1 cellular context compared by ENCODE assay signal in genomic region chr13:87827479-87827878, GRCh38.
TF ChIP-seq lines count a peak whose summit lies in the region.

No MANE protein-coding gene starts in this region.

TF ChIP-seq in HepG2, 621 proteins besides CTCF, POLR2A, EP300 and RAD21 (continued from another document):
- TF ChIP-seq ZBTB44 (CRISPR knock-in tag; IDR thresholded peaks at IDR 0.05): no peak
- TF ChIP-seq CBX5 (CRISPR knock-in tag; IDR thresholded peaks at IDR 0.05; ENCODE audit: borderline replicate concordance): no peak
- TF ChIP-seq ZNF138 (CRISPR knock-in tag; IDR thresholded peaks at IDR 0.05; ENCODE audit: low read depth): no peak
- no peak for TF ChIP-seq ZNF484 (CRISPR knock-in tag; IDR thresholded peaks at IDR 0.05; ENCODE audit: borderline replicate concordance, low read depth)
- TF ChIP-seq CHD2 (IDR thresholded peaks at IDR 0.05; ENCODE audit: low read depth, low read length): no peak
- no peak for TF ChIP-seq ZBTB34 (CRISPR knock-in tag; IDR thresholded peaks at IDR 0.05)
- TF ChIP-seq ZMAT3 (CRISPR knock-in tag; conservative IDR thresholded peaks at IDR 0.05): no peak
- no peak for TF ChIP-seq ZBED4 (CRISPR knock-in tag; IDR thresholded peaks at IDR 0.05; ENCODE audit: borderline replicate concordance)
- no peak for TF ChIP-seq HMG20B (CRISPR knock-in tag; conservative IDR thresholded peaks at IDR 0.05)
- no peak for TF ChIP-seq NBN (conservative IDR thresholded peaks at IDR 0.05)
- no peak for TF ChIP-seq CAMTA2 (CRISPR knock-in tag; IDR thresholded peaks at IDR 0.05; ENCODE audit: borderline replicate concordance)
- TF ChIP-seq ZNF274 (CRISPR knock-in tag; IDR thresholded peaks at IDR 0.05): no peak
- no peak for TF ChIP-seq PBX2 (CRISPR knock-in tag; IDR thresholded peaks at IDR 0.05)
- no peak for TF ChIP-seq ZMAT5 (CRISPR knock-in tag; IDR thresholded peaks at IDR 0.05; ENCODE audit: borderline replicate concordance, low read depth)
- no peak for TF ChIP-seq FOXP1 (IDR thresholded peaks at IDR 0.05)
- TF ChIP-seq FOXP1 (CRISPR knock-in tag; IDR thresholded peaks at IDR 0.05): no peak
- no peak for TF ChIP-seq STAT5B (CRISPR knock-in tag; IDR thresholded peaks at IDR 0.05)
- TF ChIP-seq ZNF605 (CRISPR knock-in tag; IDR thresholded peaks at IDR 0.05): no peak
